In the genomic region with DNA sequence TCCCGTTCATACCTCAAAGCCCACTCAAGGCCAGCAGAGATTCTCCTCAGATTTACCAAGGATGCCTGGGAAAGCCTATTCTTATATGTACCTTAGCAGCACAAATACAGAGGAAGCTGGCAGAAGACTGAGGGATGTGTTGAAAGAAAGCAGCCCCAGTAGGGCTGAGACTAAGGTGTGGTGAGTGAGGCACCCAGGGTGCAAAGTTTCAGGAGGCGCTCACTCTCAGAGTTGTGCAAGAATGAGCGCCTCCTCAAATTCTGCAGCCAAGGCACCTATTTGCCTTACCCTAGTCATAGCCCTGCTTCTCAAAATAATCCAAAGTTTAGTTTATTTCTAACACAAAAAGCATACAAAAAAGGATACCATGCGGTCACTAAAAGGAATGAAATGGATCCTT, we compare ENCODE assay signal across 27 cellular contexts.
"Had no signal": no experiment of that assay in that cellular context is flagged by ENCODE, and none has a peak within 500 bp of the region (broad histone marks: within the 10 kb centered on the region; RNA-seq: fewer than 3 reads in every experiment).

No MANE protein-coding gene starts in this region.

- H3K36me3 Mint-ChIP-seq: activated naive CD4-positive, alpha-beta T cell treated with anti-CD3 and anti-CD28 coated beads, Interleukin-2, amount 50 U/mL, for 72 hours; brain; WTC11 had no signal

- H3K4me3 ChIP-seq: ascending aorta, cardiac muscle cell, K562, PC-9 had no signal

- H3K27ac Mint-ChIP-seq: activated CD8-positive, alpha-beta T cell treated with anti-CD3 and anti-CD28 coated beads, Interleukin-2, amount 10 ng/mL, durations not matched to agents 7 days and 5 days; activated naive CD4-positive, alpha-beta T cell treated with anti-CD3 and anti-CD28 coated beads, Interleukin-2, amount 50 U/mL, for 72 hours; activated naive CD8-positive, alpha-beta T cell treated with anti-CD3 and anti-CD28 coated beads, Interleukin-2, amount 50 U/mL, for 24 hours; activated T-cell treated with anti-CD3 and anti-CD28 coated beads, Interleukin-2, amount 50 U/mL, for 24 hours; brain; T-helper 17 cell; WTC11 had no signal

- FAIRE-seq: K562 had no signal

- H3K4me3 Mint-ChIP-seq: activated CD8-positive, alpha-beta T cell treated with anti-CD3 and anti-CD28 coated beads, Interleukin-2, amount 10 ng/mL, durations not matched to agents 7 days and 5 days; activated naive CD8-positive, alpha-beta T cell treated with anti-CD3 and anti-CD28 coated beads, Interleukin-2, amount 50 U/mL, for 24 hours; activated T-cell treated with anti-CD3 and anti-CD28 coated beads, Interleukin-2, amount 50 U/mL, for 24 hours; brain; T-helper 17 cell; WTC11 had no signal

- DNase-seq: activated CD4-positive, alpha-beta T cell treated with anti-CD3 and anti-CD28 coated beads for 48 hours; activated CD4-positive, alpha-beta T cell treated with anti-CD3 and anti-CD28 coated beads, Interleukin-2, amount 50 U/mL, for 4 hours; activated CD4-positive, CD25-positive, alpha-beta regulatory T cell treated with anti-CD3 and anti-CD28 coated beads, Interleukin-2, amount 50 U/mL, for 72 hours; activated CD8-positive, alpha-beta memory T cell treated with anti-CD3 and anti-CD28 coated beads, Interleukin-2, amount 50 U/mL, for 48 hours; activated CD8-positive, alpha-beta T cell treated with anti-CD3 and anti-CD28 coated beads, Interleukin-2, amount 10 ng/mL, durations not matched to agents 7 days and 5 days; activated effector memory CD4-positive, alpha-beta T cell treated with anti-CD3 and anti-CD28 coated beads, Interleukin-2, amount 50 U/mL, for 16 hours; activated naive CD4-positive, alpha-beta T cell treated with Interleukin-2 at 50 U/mL for 16 hours; activated naive CD8-positive, alpha-beta T cell treated with anti-CD3 and anti-CD28 coated beads, Interleukin-2, amount 50 U/mL, for 24 hours; activated T-cell treated with anti-CD3 and anti-CD28 coated beads, Interleukin-2, amount 50 U/mL, for 24 hours; amniotic stem cell; Karpas-422; NCI-H1048; NCI-H146; NCI-H187 treated with DMSO at 0.1 percent for 48 hours; NCI-H2081 treated with DMSO at 0.1 percent for 48 hours; NCI-H446; NCI-H524; PC-9; SIG-M5; T-helper 17 cell; T-helper 9 cell had no signal

- H3K4me1 Mint-ChIP-seq: activated naive CD8-positive, alpha-beta T cell treated with anti-CD3 and anti-CD28 coated beads, Interleukin-2, amount 50 U/mL, for 24 hours; T-helper 17 cell; WTC11 had no signal

- H3K9me3 Mint-ChIP-seq: activated naive CD4-positive, alpha-beta T cell treated with anti-CD3 and anti-CD28 coated beads, Interleukin-2, amount 50 U/mL, for 72 hours; activated naive CD8-positive, alpha-beta T cell treated with anti-CD3 and anti-CD28 coated beads, Interleukin-2, amount 50 U/mL, for 24 hours; activated T-cell treated with anti-CD3 and anti-CD28 coated beads, Interleukin-2, amount 50 U/mL, for 24 hours; WTC11 had no signal
